Comparison of ENCODE assay signal across 1 cellular context in genomic region chr2:11379558-11379957, GRCh38.
TF ChIP-seq lines count a peak whose summit lies in the region.

No MANE protein-coding gene starts in this region.

TF ChIP-seq in liver, 16 proteins besides CTCF, POLR2A, EP300 and RAD21 (continued from another document):
- no peak for TF ChIP-seq ATF3 (IDR thresholded peaks at IDR 0.05)
- no peak for TF ChIP-seq MAX (IDR thresholded peaks at IDR 0.05)
- no peak for TF ChIP-seq RXRA (IDR thresholded peaks at IDR 0.05)
- TF ChIP-seq GABPA (IDR thresholded peaks at IDR 0.05 in 1 of 2, conservative IDR thresholded peaks at IDR 0.05 in 1 of 2): no peak
TF ChIP-seq in liver: peak in this region for 4.
